In genomic region chr20:31547017-31547675, GRCh38 we compare ENCODE assay signal across 1 cellular context.
A peak's percentile ranks its signal among the peaks of the same experiment; 100 is the strongest.
TF ChIP-seq lines count a peak whose summit lies in the region.

No MANE protein-coding gene starts in this region.

TF ChIP-seq in HepG2, 621 proteins besides CTCF, POLR2A, EP300 and RAD21 (continued from another document and continues in another):
- TF ChIP-seq NR2F6 (IDR thresholded peaks at IDR 0.05) (no peak), NR2F6 (CRISPR knock-in tag; IDR thresholded peaks at IDR 0.05) (no peak), RFXAP (CRISPR knock-in tag; IDR thresholded peaks at IDR 0.05; ENCODE audit: borderline replicate concordance) (no peak), ZSCAN21 (CRISPR knock-in tag; IDR thresholded peaks at IDR 0.05; ENCODE audit: borderline replicate concordance) (peak; percentile 67; the same call in 1 of the 2 replicates), TGIF2 (CRISPR knock-in tag; IDR thresholded peaks at IDR 0.05) (peak; percentile 80; the same call in 1 of the 2 replicates), ATF5 (CRISPR knock-in tag; IDR thresholded peaks at IDR 0.05; ENCODE audit: low read depth) (no peak), PAWR (CRISPR knock-in tag; IDR thresholded peaks at IDR 0.05; ENCODE audit: borderline replicate concordance) (no peak), MYC (CRISPR knock-in tag; IDR thresholded peaks at IDR 0.05; ENCODE audit: borderline replicate concordance) (peak; percentile 100), NFATC3 (CRISPR knock-in tag; IDR thresholded peaks at IDR 0.05) (peak; percentile 66; the same call in 1 of the 2 replicates), IRX3 (CRISPR knock-in tag; IDR thresholded peaks at IDR 0.05; ENCODE audit: borderline replicate concordance, low read depth) (0 out of 2 replicates have a peak, but pooled peaks have one; percentile 69), ZNF142 (CRISPR knock-in tag; IDR thresholded peaks at IDR 0.05) (peak; percentile 53; the same call in 1 of the 2 replicates), ZNF260 (CRISPR knock-in tag; IDR thresholded peaks at IDR 0.05; ENCODE audit: borderline replicate concordance, low read depth) (no peak), TAF1 (CRISPR knock-in tag; IDR thresholded peaks at IDR 0.05) (peak; percentile 85), ZNF770 (CRISPR knock-in tag; IDR thresholded peaks at IDR 0.05) (0 out of 2 replicates have a peak, but pooled peaks have one; percentile 17), ZBTB37 (CRISPR knock-in tag; IDR thresholded peaks at IDR 0.05) (no peak), SUZ12 (IDR thresholded peaks at IDR 0.05; ENCODE audit: low read depth, low read length) (no peak), U2AF2 (IDR thresholded peaks at IDR 0.05; ENCODE audit: low read depth, low read length) (no peak), IKZF1 (IDR thresholded peaks at IDR 0.05) (no peak), GZF1 (CRISPR knock-in tag; IDR thresholded peaks at IDR 0.05) (no peak), ZNF792 (CRISPR knock-in tag; IDR thresholded peaks at IDR 0.05) (no peak), ZNF784 (CRISPR knock-in tag; IDR thresholded peaks at IDR 0.05; ENCODE audit: borderline replicate concordance) (no peak), GABPB1 (CRISPR knock-in tag; IDR thresholded peaks at IDR 0.05) (peak; percentile 99), FOXP4 (CRISPR knock-in tag; IDR thresholded peaks at IDR 0.05) (peak; percentile 50; the same call in 1 of the 2 replicates), NCOA2 (CRISPR knock-in tag; IDR thresholded peaks at IDR 0.05) (peak; percentile 66), ZBTB25 (CRISPR knock-in tag; IDR thresholded peaks at IDR 0.05) (0 out of 2 replicates have a peak, but pooled peaks have one; percentile 45), SNAPC2 (CRISPR knock-in tag; IDR thresholded peaks at IDR 0.05) (no peak), RBAK (CRISPR knock-in tag; IDR thresholded peaks at IDR 0.05) (no peak), ZNF136 (CRISPR knock-in tag; IDR thresholded peaks at IDR 0.05; ENCODE audit: low read depth) (no peak; the same call in 1 of the 2 replicates), FOXP1 (IDR thresholded peaks at IDR 0.05) (no peak), FOXP1 (CRISPR knock-in tag; IDR thresholded peaks at IDR 0.05) (no peak), BCL6 (CRISPR knock-in tag; IDR thresholded peaks at IDR 0.05) (no peak), NFYB (CRISPR knock-in tag; IDR thresholded peaks at IDR 0.05) (peak; percentile 64), ZNF318 (CRISPR knock-in tag; IDR thresholded peaks at IDR 0.05) (no peak)
